In genomic region chr6:46390153-46390876, GRCh38 we compare ENCODE assay signal across 31 cellular contexts.
"Had no signal": no experiment of that assay in that cellular context is flagged by ENCODE, and none has a peak within 500 bp of the region (broad histone marks: within the 10 kb centered on the region; RNA-seq: fewer than 3 reads in every experiment).

No MANE protein-coding gene starts in this region.

- H3K36me3 ChIP-seq: breast epithelium, sigmoid colon, stomach, upper lobe of left lung, WERI-Rb-1 had no signal

- H3K27ac ChIP-seq: breast epithelium, foreskin keratinocyte, hepatocyte, sigmoid colon, stomach, thoracic aorta, upper lobe of left lung, WERI-Rb-1 had no signal

- DNase-seq: activated CD4-positive, alpha-beta T cell treated with anti-CD3 and anti-CD28 coated beads, Interleukin-2, amount 10 ng/mL, durations not matched to agents 7 days and 5 days; activated CD4-positive, CD25-positive, alpha-beta regulatory T cell treated with anti-CD3 and anti-CD28 coated beads, Interleukin-2, amount 50 U/mL, for 72 hours; activated CD8-positive, alpha-beta memory T cell treated with anti-CD3 and anti-CD28 coated beads, Interleukin-2, amount 10 ng/mL, durations not matched to agents 7 days and 5 days; activated CD8-positive, alpha-beta T cell treated with anti-CD3 and anti-CD28 coated beads for 36 hours; activated effector memory CD4-positive, alpha-beta T cell treated with anti-CD3 and anti-CD28 coated beads, Interleukin-2, amount 50 U/mL, for 16 hours; activated naive CD4-positive, alpha-beta T cell treated with anti-CD3 and anti-CD28 coated beads, Interleukin-2, amount 50 U/mL, for 16 hours; activated naive CD8-positive, alpha-beta T cell treated with anti-CD3 and anti-CD28 coated beads, Interleukin-2, amount 50 U/mL, for 24 hours; activated T-cell treated with anti-CD3 and anti-CD28 coated beads for 4 hours; cerebellar nuclear complex; cortex of kidney; effector CD4-positive, alpha-beta T cell; foreskin keratinocyte; glutamatergic neuron; immature natural killer cell; left colon; mesenchymal stem cell; naive thymus-derived CD4-positive, alpha-beta T cell; occipital lobe; posterior cingulate gyrus; retina; sigmoid colon; stimulated activated CD4-positive, alpha-beta T cell treated with anti-CD3 and anti-CD28 coated beads, Interleukin-15, amount 100 ng/mL, for 24 hours; stomach; upper lobe of left lung; WERI-Rb-1 had no signal

- H3K27me3 ChIP-seq: breast epithelium, hepatocyte, sigmoid colon, stomach, upper lobe of left lung had no signal

- ATAC-seq: activated CD8-positive, alpha-beta memory T cell treated with anti-CD3 and anti-CD28 coated beads, Interleukin-2, amount 10 ng/mL, durations not matched to agents 7 days and 5 days; activated CD8-positive, alpha-beta T cell treated with anti-CD3 and anti-CD28 coated beads for 36 hours; activated naive CD8-positive, alpha-beta T cell treated with anti-CD3 and anti-CD28 coated beads, Interleukin-2, amount 50 U/mL, for 24 hours; foreskin keratinocyte; left colon; naive thymus-derived CD4-positive, alpha-beta T cell; SK-N-SH treated with all-trans-retinoic acid at 6 μM for 48 hours; stimulated activated memory B cell treated with anti-CD40 and anti-IgM and Interleukin-4, amounts not matched to agents 10 μg/mL and 1 μg/mL and 100 μg/mL, for 72 hours had no signal

- H3K4me3 ChIP-seq: breast epithelium, hepatocyte, sigmoid colon, smooth muscle cell, stomach, thoracic aorta, upper lobe of left lung had no signal

- H3K9me3 ChIP-seq: breast epithelium, stomach, thoracic aorta, upper lobe of left lung had no signal

- H3K4me1 ChIP-seq: breast epithelium, foreskin keratinocyte, sigmoid colon, upper lobe of left lung had no signal
